Comparison of ENCODE assay signal across 8 cellular contexts in the genomic region with DNA sequence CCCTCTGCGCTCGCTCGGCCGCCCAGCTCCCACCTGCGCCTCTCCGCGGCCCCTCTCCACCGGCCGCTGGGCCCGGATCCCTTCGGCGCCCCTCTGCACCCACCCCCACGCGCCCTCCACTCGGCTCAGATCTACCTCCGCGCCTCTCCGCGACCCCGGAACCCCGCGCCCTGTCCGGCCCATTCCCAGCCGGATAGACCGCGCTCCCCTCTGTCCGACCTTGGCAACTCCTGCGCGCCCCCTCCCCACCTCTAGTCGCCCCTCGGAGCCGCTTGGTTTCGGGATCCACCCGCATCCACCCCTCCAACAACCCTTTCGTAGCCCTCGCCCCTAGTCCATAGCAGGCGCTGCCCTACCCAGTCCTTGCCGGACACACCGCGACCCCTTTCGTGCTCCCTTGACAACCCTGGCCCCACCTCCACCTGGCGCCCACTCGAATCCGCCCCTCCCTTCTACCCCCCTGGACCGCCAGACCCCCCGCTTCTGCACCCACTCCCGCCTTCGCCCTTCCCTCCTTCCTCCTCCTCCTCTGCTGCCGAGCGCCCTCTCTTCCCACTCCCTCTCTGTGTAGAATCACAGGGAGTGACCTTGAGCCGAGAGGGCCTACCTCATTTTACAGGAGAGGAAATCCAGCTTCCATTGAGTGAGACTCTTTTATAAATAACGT. TPM values are rescaled to one million over a fixed set of nuclear protein-coding genes. Genes with fewer than 3 reads are reported as not detected.
DNase-seq lines count a peak whose midpoint lies in the region; ATAC-seq, FAIRE-seq and TF ChIP-seq lines count a peak whose summit lies in the region.

No MANE protein-coding gene starts in this region.

- DNase-seq in HEK293T (ENCODE audit: extremely low spot score) (peak; percentile 10), SKM-1 (lab: John Stamatoyannopoulos, UW; ENCODE audit: unreplicated experiment) (peak; percentile 10), dermis blood vessel endothelial cell (peak; percentile 21), right lobe of liver (peak; percentile 55 to 64 (median 58)), HTR-8/SVneo (ENCODE audit: insufficient read length, low spot score) (no peak)

- peak; percentile 34 to 45 (median 40) for ATAC-seq in right lobe of liver
- ATAC-seq in GM19324 (IDR thresholded peaks at IDR 0.05; ENCODE audit: low FRiP score, unreplicated experiment) = no peak

- FAIRE-seq in HTR-8/SVneo (lab: Jason Lieb, UNC) = no peak

- peak; percentile 5 for TF ChIP-seq POLR2A in right lobe of liver (IDR thresholded peaks at IDR 0.05)

- H3K4me3 ChIP-seq in right lobe of liver (peak overlapping the region; percentile 79 to 99 (median 81)), stomach smooth muscle (ENCODE audit: low read length in 2 of 2) (peak overlapping the region; percentile 66 to 85)

- no peaks in the 10 kb centered on the region for H3K27me3 ChIP-seq in right lobe of liver
- no peaks in the 10 kb centered on the region for H3K27me3 ChIP-seq in stomach smooth muscle (ENCODE audit: control insufficient read depth in 1 of 2, insufficient read depth in 2 of 2, low read length in 2 of 2)

- H3K27ac ChIP-seq in right lobe of liver = peak overlapping the region; percentile 92 to 99 (median 94)
- peak overlapping the region; percentile 80 for H3K27ac ChIP-seq in stomach smooth muscle (ENCODE audit: low read length)

- intact Hi-C loops in right lobe of liver (cut with DNase I) = loop anchor here in 1 of 2 donors (10.0 kb wide), 1 partner anchor 77 kb away; the partner anchor contains the start of genes PLPP6 and SPATA6L

- POLR2A ChIA-PET in HEK293T (lab: Yijun Ruan, JAX) = interaction anchor here (0.9 to 1.7 kb wide), 8 partner anchors 62 to 243 kb away, joined by 3 to 10 read pairs (median 4); partner anchors contain the start of genes CDC37L1, JAK2 and PLPP6

- CTCF ChIA-PET in HEK293T (lab: Yijun Ruan, JAX) = interaction anchor here (1.1 kb wide), 1 partner anchor 18 kb away, joined by 3 read pairs; no protein-coding TSS in a partner anchor

- H3K9me3 ChIP-seq in ES-I3 (ENCODE audit: control insufficient read depth, insufficient read depth, low read length) (no peaks in the 10 kb centered on the region), right lobe of liver (no peaks in the 10 kb centered on the region), stomach smooth muscle (ENCODE audit: control insufficient read depth in 2 of 2, low read length in 2 of 2) (no peaks in the 10 kb centered on the region)

- H3K36me3 ChIP-seq in ES-I3 (ENCODE audit: insufficient read depth, low read length) (no peaks in the 10 kb centered on the region), right lobe of liver (no peaks in the 10 kb centered on the region), stomach smooth muscle (ENCODE audit: control insufficient read depth in 2 of 2, insufficient read depth in 2 of 2, low read length in 2 of 2) (no peaks in the 10 kb centered on the region)

- WGBS in right lobe of liver (ENCODE audit: insufficient coverage, low coverage, low lambda C conversion rate, missing lambda C conversion rate) = 3% methylated on average over 15 of the region's 52 CpGs

- peaks cover 11% of the 10 kb centered on the region for H3K4me1 ChIP-seq in ES-I3 (ENCODE audit: insufficient read depth, low read length)
- H3K4me1 ChIP-seq in right lobe of liver = peaks cover 0 to 15% (median 0%) of the 10 kb centered on the region in 4 donors
- H3K4me1 ChIP-seq in stomach smooth muscle (ENCODE audit: control insufficient read depth, insufficient read depth, low read length) = peaks cover 18% of the 10 kb centered on the region

- peak overlapping the region; percentile 87 for H3K9ac ChIP-seq in ES-I3 (ENCODE audit: low read depth, low read length)
- peak overlapping the region; percentile 77 to 78 for H3K9ac ChIP-seq in stomach smooth muscle (ENCODE audit: low read length in 2 of 2)

- TF ChIP-seq CTCF in right lobe of liver (IDR thresholded peaks at IDR 0.05) = no peak

TF ChIP-seq in HEK293T, 16 proteins besides CTCF, POLR2A, EP300 and RAD21:
- peak; percentile 50; the same call in 1 of the 2 replicates for TF ChIP-seq L3MBTL2 (conservative IDR thresholded peaks at IDR 0.05)
- no peak for TF ChIP-seq BHLHE40 (IDR thresholded peaks at IDR 0.05; ENCODE audit: borderline replicate concordance)
TF ChIP-seq in HEK293T: peak in this region for 1.

RNA-seq across cellular contexts. Expression of gene AK3, which starts 0.5 kb away (rescaled TPM):
- total RNA-seq in dermis blood vessel endothelial cell = 65.0 and 82.0 TPM in 2 replicates
- total RNA-seq in right lobe of liver = 100 to 1,000 TPM in 3 of 6 experiments, 10 to 100 TPM in 3; 72.4 to 131 (median 99.5) TPM

RNA-seq across cellular contexts. Expression of gene RCL1, which starts 51.2 kb away (rescaled TPM):
- total RNA-seq in dermis blood vessel endothelial cell (10.4 and 12.1 TPM in 2 replicates), right lobe of liver (100 to 1,000 TPM in 1 of 6 experiments, 10 to 100 TPM in 5; 20.2 to 108 (median 63.4) TPM)
